In genomic region chr16:27097671-27098275, GRCh38 we compare ENCODE assay signal across 1 cellular context.
TF ChIP-seq lines count a peak whose summit lies in the region.

No MANE protein-coding gene starts in this region.

TF ChIP-seq in HepG2, 621 proteins besides CTCF, POLR2A, EP300 and RAD21:
- TF ChIP-seq ZNF180 (CRISPR knock-in tag; IDR thresholded peaks at IDR 0.05; ENCODE audit: borderline replicate concordance, low read depth) (no peak), GPBP1L1 (CRISPR knock-in tag; IDR thresholded peaks at IDR 0.05) (no peak), ETV5 (CRISPR knock-in tag; IDR thresholded peaks at IDR 0.05; ENCODE audit: borderline replicate concordance) (no peak), ZBTB10 (CRISPR knock-in tag; IDR thresholded peaks at IDR 0.05; ENCODE audit: borderline replicate concordance) (no peak), SMAD9 (CRISPR knock-in tag; IDR thresholded peaks at IDR 0.05) (no peak), ZNF574 (CRISPR knock-in tag; IDR thresholded peaks at IDR 0.05) (no peak), TARDBP (CRISPR knock-in tag; IDR thresholded peaks at IDR 0.05) (no peak), ZBTB44 (CRISPR knock-in tag; IDR thresholded peaks at IDR 0.05) (no peak), ARNTL (CRISPR knock-in tag; IDR thresholded peaks at IDR 0.05) (no peak), ZNF207 (IDR thresholded peaks at IDR 0.05; ENCODE audit: borderline replicate concordance) (no peak), SIN3A (IDR thresholded peaks at IDR 0.05; ENCODE audit: borderline replicate concordance, low read depth, low read length) (no peak)
